1 cellular context compared by ENCODE assay signal in the genomic region with DNA sequence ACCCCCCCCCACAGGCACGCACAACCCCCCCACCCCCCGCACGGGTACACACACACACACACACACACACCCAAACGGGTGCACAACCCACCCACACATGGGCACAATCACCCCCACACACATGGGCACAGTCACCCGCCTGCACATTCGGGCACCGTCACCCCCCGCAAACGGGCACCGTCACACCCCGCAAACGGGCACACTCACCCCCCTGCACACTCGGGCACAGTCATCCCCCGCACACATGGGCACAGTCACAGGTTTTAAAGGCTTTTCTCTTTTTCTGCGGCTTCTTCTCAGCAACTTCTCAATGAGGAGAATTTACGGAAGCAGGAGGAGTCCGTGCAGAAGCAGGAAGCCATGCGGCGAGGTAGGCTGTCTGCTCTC. TPM values are rescaled to one million over a fixed set of nuclear protein-coding genes. Genes with fewer than 3 reads are reported as not detected.
"Had no signal": no experiment of that assay in that cellular context is flagged by ENCODE, and none has a peak within 500 bp of the region (broad histone marks: within the 10 kb centered on the region; RNA-seq: fewer than 3 reads in every experiment).

No MANE protein-coding gene starts in this region.

RNA-seq across cellular contexts. Expression of gene TMEM240, which starts 21.8 kb away (rescaled TPM):
- total RNA-seq: RPMI7951 had no signal
